21 cellular contexts compared by ENCODE assay signal in genomic region chr12:105110851-105111250, GRCh38. TPM values are rescaled to one million over a fixed set of nuclear protein-coding genes. Genes with fewer than 3 reads are reported as not detected.
DNase-seq lines count a peak whose midpoint lies in the region; ATAC-seq and TF ChIP-seq lines count a peak whose summit lies in the region.
"Had no signal": no experiment of that assay in that cellular context is flagged by ENCODE, and none has a peak within 500 bp of the region (broad histone marks: within the 10 kb centered on the region; RNA-seq: fewer than 3 reads in every experiment).

No MANE protein-coding gene starts in this region.

- H3K9ac ChIP-seq in DND-41 (ENCODE audit: low read depth, low read length) (no peak overlapping the region), Loucy (ENCODE audit: low read depth, low read length, poor library complexity, severe bottlenecking) (peak overlapping the region; percentile 76)
- H3K9ac ChIP-seq: parathyroid adenoma had no signal

- H3K27me3 ChIP-seq in DND-41 (ENCODE audit: insufficient read depth, low read length, poor library complexity) (peaks cover 11% of the 10 kb centered on the region), Loucy (ENCODE audit: insufficient read depth, low read length, poor library complexity, severe bottlenecking) (no peaks in the 10 kb centered on the region), psoas muscle (ENCODE audit: insufficient read depth in 3 of 3, low read length in 2 of 3) (no peaks in the 10 kb centered on the region)
- H3K27me3 ChIP-seq: adrenal gland, colonic mucosa, esophagus squamous epithelium had no signal

- H3K27ac Mint-ChIP-seq in endothelial cell (ENCODE audit: unreplicated experiment), result peak overlapping the region; percentile 52
- H3K27ac Mint-ChIP-seq: activated CD4-positive, alpha-beta T cell treated with anti-CD3 and anti-CD28 coated beads, Interleukin-2, amount 10 ng/mL, durations not matched to agents 24 days and 14 days; activated T-cell treated with anti-CD3 and anti-CD28 coated beads, Interleukin-2, amount 50 U/mL, for 24 hours; T-helper 2 cell treated with Interferon-gamma antibody and Interleukin-4, amounts not matched to agents 5 μg/mL and 100 μg/mL, for 36 hours had no signal

- H3K27me3 Mint-ChIP-seq in endothelial cell (ENCODE audit: unreplicated experiment), result peaks cover 10% of the 10 kb centered on the region

- H3K9me3 ChIP-seq in DND-41 (ENCODE audit: insufficient read depth, low read length, severe bottlenecking) (no peaks in the 10 kb centered on the region), Loucy (ENCODE audit: insufficient read depth, low read depth, low read length) (no peaks in the 10 kb centered on the region), psoas muscle (no peaks in the 10 kb centered on the region)
- H3K9me3 ChIP-seq: adrenal gland, colonic mucosa, esophagus squamous epithelium had no signal

- H4K20me1 ChIP-seq in DND-41 (ENCODE audit: insufficient read depth, low read length) (peaks cover 4% of the 10 kb centered on the region; the same call in 1 of the 2 replicates), Loucy (ENCODE audit: insufficient read depth, low read length, poor library complexity, severe bottlenecking) (peaks cover 34% of the 10 kb centered on the region)

- H2AFZ ChIP-seq in DND-41 (ENCODE audit: low read depth, low read length) (no peak overlapping the region), Loucy (ENCODE audit: low read length) (no peak overlapping the region)
- H2AFZ ChIP-seq: parathyroid adenoma had no signal

- H3K9me2 ChIP-seq in Loucy (replicated peaks; ENCODE audit: low read depth, low read length), result no peaks in the 10 kb centered on the region

- TF ChIP-seq CTCF in DND-41 (IDR thresholded peaks at IDR 0.05; ENCODE audit: borderline replicate concordance, extremely low read depth, low read length, poor library complexity, severe bottlenecking) (no peak), Loucy (conservative IDR thresholded peaks at IDR 0.05; ENCODE audit: low read length) (no peak), endothelial cell (IDR thresholded peaks at IDR 0.05; ENCODE audit: unreplicated experiment) (no peak), psoas muscle (IDR thresholded peaks at IDR 0.05) (no peak)

- peaks cover 39% of the 10 kb centered on the region for H3K4me1 ChIP-seq in DND-41 (ENCODE audit: insufficient read depth, low read length)
- H3K4me1 ChIP-seq in Loucy (ENCODE audit: insufficient read depth, low read length, poor library complexity, severe bottlenecking), result peaks cover 77% of the 10 kb centered on the region
- peaks cover 40% of the 10 kb centered on the region for H3K4me1 ChIP-seq in psoas muscle

- H3F3A ChIP-seq in Loucy (ENCODE audit: low read depth), result no peaks in the 10 kb centered on the region

- 73 to 77% (median 77%) methylated on average over 4 of the region's 4 CpGs for WGBS in psoas muscle, 3 donors

- peaks cover 26% of the 10 kb centered on the region for H3K4me1 Mint-ChIP-seq in endothelial cell (ENCODE audit: unreplicated experiment)

- H3K79me2 ChIP-seq in DND-41 (ENCODE audit: insufficient read depth, low read length) (peaks cover 71% of the 10 kb centered on the region), Loucy (ENCODE audit: insufficient read depth, low read length) (peaks cover 64% of the 10 kb centered on the region)

- peak overlapping the region; percentile 80 for H3K4me3 Mint-ChIP-seq in endothelial cell (ENCODE audit: unreplicated experiment)
- H3K4me3 Mint-ChIP-seq: activated CD4-positive, alpha-beta T cell treated with anti-CD3 and anti-CD28 coated beads, Interleukin-2, amount 10 ng/mL, durations not matched to agents 24 days and 14 days; T-helper 2 cell treated with Interferon-gamma antibody and Interleukin-4, amounts not matched to agents 5 μg/mL and 100 μg/mL, for 36 hours had no signal

- H3K4me2 ChIP-seq in DND-41 (ENCODE audit: insufficient read depth, low read length) (peak overlapping the region; percentile 99; the same call in 1 of the 2 replicates), Loucy (ENCODE audit: low read depth, low read length, poor library complexity, severe bottlenecking) (peak overlapping the region; percentile 72)

- H3K4me3 ChIP-seq in DND-41 (ENCODE audit: low read depth in 1 of 2, low read length in 2 of 2) (no peak overlapping the region), Loucy (ENCODE audit: low read length, poor library complexity, severe bottlenecking) (peak overlapping the region; percentile 76), psoas muscle (peak overlapping the region; percentile 96)
- H3K4me3 ChIP-seq: colonic mucosa, lung had no signal

- DNase-seq in DND-41, result no peak
- no peak for DNase-seq in endothelial cell (ENCODE audit: low spot score)
- no peak for DNase-seq in psoas muscle
- DNase-seq in HUDEP-2 (lab: John Stamatoyannopoulos, UW; ENCODE audit: unreplicated experiment in 76 of 76), result no peak
- DNase-seq in activated CD4-positive, alpha-beta T cell treated with anti-CD3 and anti-CD28 coated beads for 1 hour, result no peak
- DNase-seq: activated CD4-positive, alpha-beta T cell treated with anti-CD3 and anti-CD28 coated beads, Interleukin-2, amount 10 ng/mL, durations not matched to agents 24 days and 14 days; activated T-cell treated with anti-CD3 and anti-CD28 coated beads, Interleukin-2, amount 50 U/mL, for 24 hours; adrenal gland; colonic mucosa; esophagus squamous epithelium; GOT3; NCI-H1930; Right ventricle myocardium superior; trophoblast cell had no signal

- no peaks in the 10 kb centered on the region for H3K9me3 Mint-ChIP-seq in endothelial cell (ENCODE audit: unreplicated experiment)
- H3K9me3 Mint-ChIP-seq: activated CD4-positive, alpha-beta T cell treated with anti-CD3 and anti-CD28 coated beads, Interleukin-2, amount 10 ng/mL, durations not matched to agents 24 days and 14 days; activated T-cell treated with anti-CD3 and anti-CD28 coated beads, Interleukin-2, amount 50 U/mL, for 24 hours; T-helper 2 cell treated with Interferon-gamma antibody and Interleukin-4, amounts not matched to agents 5 μg/mL and 100 μg/mL, for 36 hours had no signal

- H3K27ac ChIP-seq in DND-41 (ENCODE audit: low read length) (no peak overlapping the region), psoas muscle (no peak overlapping the region)
- H3K27ac ChIP-seq: C4-2B, colonic mucosa, parathyroid adenoma had no signal

- ATAC-seq in DND-41 (ENCODE audit: insufficient read depth, low read depth), result no peak
- no peak for ATAC-seq in psoas muscle
- no peak for ATAC-seq in GM18909 (IDR thresholded peaks at IDR 0.05; ENCODE audit: poor library complexity, unreplicated experiment)
- ATAC-seq in GM18870 (IDR thresholded peaks at IDR 0.05; ENCODE audit: unreplicated experiment), result no peak

- H3K36me3 ChIP-seq in DND-41 (ENCODE audit: insufficient read depth, low read length) (peaks cover 26% of the 10 kb centered on the region), Loucy (ENCODE audit: insufficient read depth, low read length) (peaks cover 5% of the 10 kb centered on the region; the same call in 1 of the 2 replicates), psoas muscle (ENCODE audit: insufficient read depth in 1 of 2, low read depth in 1 of 2) (peaks cover 0 to 34% of the 10 kb centered on the region in 2 donors)
- H3K36me3 ChIP-seq: colonic mucosa had no signal

- intact Hi-C loops in psoas muscle (cut with DNase I), result loop anchor here in 1 of 2 donors (5.0 to 10.0 kb wide), 3 partner anchors 41 to 1176 kb away; partner anchors contain the start of gene HSP90B1

- H3K36me3 Mint-ChIP-seq in endothelial cell (ENCODE audit: low read depth, unreplicated experiment), result peaks cover 17% of the 10 kb centered on the region

RNA-seq across cellular contexts. Expression of gene WASHC4, which starts 3.3 kb away (rescaled TPM):
- total RNA-seq in endothelial cell (ENCODE audit: unreplicated experiment) (90.8 TPM), psoas muscle (10 to 100 TPM; 21.8 to 32.6 (median 28.0) TPM)
- 10 to 100 TPM in 2 of 3 donors, 1 to 10 TPM in 1; 9.0 to 20.6 (median 13.7) TPM for polyA plus RNA-seq in psoas muscle

RNA-seq across cellular contexts. Expression of gene ALDH1L2, which starts 26.6 kb away (rescaled TPM):
- total RNA-seq in endothelial cell (ENCODE audit: unreplicated experiment) (1.4 TPM), psoas muscle (1 to 10 TPM in 3 of 4 donors, under 1 TPM in 1; 0.93 to 3.1 (median 1.2) TPM)
- polyA plus RNA-seq in psoas muscle, result under 1 TPM; 0.14 to 0.73 (median 0.31) TPM

Comparison
In these comparisons a context has a peak if more than half of its experiments do, and no peak if none do; other contexts are left out.
1. H3K4me3 ChIP-seq: peak in Loucy (single experiment) and psoas muscle (single experiment); none in DND-41 (0 of 2).